In genomic region chr5:39072915-39073758, GRCh38 we compare ENCODE assay signal across 8 cellular contexts. TPM values are rescaled to one million over a fixed set of nuclear protein-coding genes. Genes with fewer than 3 reads are reported as not detected.
DNase-seq lines count a peak whose midpoint lies in the region; ATAC-seq and TF ChIP-seq lines count a peak whose summit lies in the region.

No MANE protein-coding gene starts in this region.

- H3K4me3 ChIP-seq in coronary artery (peak overlapping the region; percentile 94), left lung (peak overlapping the region; percentile 69 to 83)

- peak overlapping the region; percentile 99 for H3K27ac ChIP-seq in coronary artery
- peak overlapping the region; percentile 98 to 99 for H3K27ac ChIP-seq in left lung

- POLR2A ChIA-PET in activated B cell treated with CpG ODN at 0.5 μM for 24 hours (lab: Charles Lee) = interaction anchor here (0.6 kb wide), 1 partner anchor 1762 kb away, joined by 3 read pairs; the partner anchor contains the start of gene RPL37

- TF ChIP-seq CTCF in activated B cell treated with CpG ODN at 0.5 μM for 24 hours (IDR thresholded peaks at IDR 0.05) (no peak), coronary artery (IDR thresholded peaks at IDR 0.05) (no peak), left lung (IDR thresholded peaks at IDR 0.05) (no peak)

- no peaks in the 10 kb centered on the region for H3K9me3 ChIP-seq in left lung

- no peaks in the 10 kb centered on the region for H3K9me3 Mint-ChIP-seq in activated B cell treated with CpG ODN at 0.5 μM for 24 hours

- no peaks in the 10 kb centered on the region for H3K27me3 ChIP-seq in left lung

- H3K36me3 Mint-ChIP-seq in activated B cell treated with CpG ODN at 0.5 μM for 24 hours (ENCODE audit: low read depth) = peaks cover 27% of the 10 kb centered on the region

- H3K4me3 Mint-ChIP-seq in activated B cell treated with CpG ODN at 0.5 μM for 24 hours = peak overlapping the region; percentile 88

- peaks cover 20 to 53% of the 10 kb centered on the region in 2 donors for H3K4me1 ChIP-seq in left lung

- intact Hi-C loops in activated B cell treated with CpG ODN at 0.5 μM for 24 hours (cut with micrococcal nuclease) (loop anchor here (1.0 to 10.0 kb wide), 3 partner anchors 1412 to 1725 kb away; partner anchors contain the start of genes NUP155, PRKAA1 and WDR70), left lung (cut with DNase I) (no loop called here)

- H3K27ac Mint-ChIP-seq in activated B cell treated with CpG ODN at 0.5 μM for 24 hours = peak overlapping the region; percentile 84

- H3K4me1 Mint-ChIP-seq in activated B cell treated with CpG ODN at 0.5 μM for 24 hours = peaks cover 53% of the 10 kb centered on the region

- no peaks in the 10 kb centered on the region for H3K36me3 ChIP-seq in left lung

- CTCF ChIA-PET in activated B cell treated with CpG ODN at 0.5 μM for 24 hours (lab: Charles Lee) = no interaction called here

- DNase-seq in NK-92 treated with Interleukin-12 subunit alpha and Interleukin-12 subunit beta, amount 100 ng/mL, for 24 hours (lab: John Stamatoyannopoulos, UW) = peak; percentile 82
- DNase-seq in NK-92 (lab: John Stamatoyannopoulos, UW; ENCODE audit: unreplicated experiment) (no peak), NCI-H2171 treated with DMSO at 0.1 percent for 48 hours (lab: John Stamatoyannopoulos, UW) (peak; percentile 59), activated B cell treated with CpG ODN at 0.5 μM for 24 hours (no peak), coronary artery (ENCODE audit: low spot score) (peak; percentile 76), left lung (peak; percentile 63 to 72)
- peak; percentile 31 for DNase-seq in stimulated activated CD4-positive, alpha-beta T cell treated with anti-CD3 and anti-CD28 coated beads, Interleukin-4, amount 100 ng/mL, for 1 hour

- ATAC-seq in HG02884 (IDR thresholded peaks at IDR 0.05; ENCODE audit: unreplicated experiment) = peak; percentile 33
- peak; percentile 12 for ATAC-seq in activated B cell treated with CpG ODN at 0.5 μM for 24 hours (ENCODE audit: low read depth)
- ATAC-seq in left lung = peak; percentile 46

- H3K27me3 Mint-ChIP-seq in activated B cell treated with CpG ODN at 0.5 μM for 24 hours = no peaks in the 10 kb centered on the region

RNA-seq across cellular contexts. Expression of gene RICTOR, which starts 1.1 kb away (rescaled TPM):
- total RNA-seq in activated B cell treated with CpG ODN at 0.5 μM for 24 hours = 46.4 and 51.8 TPM in 2 replicates
- total RNA-seq in left lung = 10 to 100 TPM; 31.0 to 33.9 TPM

Comparison
In these comparisons a context has a peak if more than half of its experiments do, and no peak if none do; other contexts are left out.
1. DNase-seq: peak in NK-92 treated with Interleukin-12 subunit alpha and Interleukin-12 subunit beta, amount 100 ng/mL, for 24 hours (single experiment), NCI-H2171 treated with DMSO at 0.1 percent for 48 hours (single experiment), coronary artery (single experiment), left lung (2 of 2) and stimulated activated CD4-positive, alpha-beta T cell treated with anti-CD3 and anti-CD28 coated beads, Interleukin-4, amount 100 ng/mL, for 1 hour (single experiment); none in NK-92 (single experiment) and activated B cell treated with CpG ODN at 0.5 μM for 24 hours (single experiment).
2. Peak in every context shown above with its lines, with median percentiles within 50 percentile points of each other: ATAC-seq.